Comparison of ENCODE assay signal across 12 cellular contexts in genomic region chr21:45954271-45954670, GRCh38. TPM values are rescaled to one million over a fixed set of nuclear protein-coding genes. Genes with fewer than 3 reads are reported as not detected.
DNase-seq lines count a peak whose midpoint lies in the region; ATAC-seq and TF ChIP-seq lines count a peak whose summit lies in the region.
"Had no signal": no experiment of that assay in that cellular context is flagged by ENCODE, and none has a peak within 500 bp of the region (broad histone marks: within the 10 kb centered on the region; RNA-seq: fewer than 3 reads in every experiment).

No MANE protein-coding gene starts in this region.

- no peak for TF ChIP-seq POLR2A in gastrocnemius medialis (IDR thresholded peaks at IDR 0.05)

- ATAC-seq in gastrocnemius medialis, result no peak

- intact Hi-C loops in left ventricle myocardium inferior (cut with micrococcal nuclease), result no loop called here
- intact Hi-C loops in gastrocnemius medialis (cut with DNase I; ENCODE audit: low total_unique reads), result no loop called here
- intact Hi-C loops in Calu3 (cut with micrococcal nuclease; ENCODE audit: unreplicated experiment), result no loop called here
- intact Hi-C loops in activated naive CD4-positive, alpha-beta T cell treated with anti-CD3 and anti-CD28 coated beads for 36 hours (cut with micrococcal nuclease), result no loop called here

- H3K4me1 Mint-ChIP-seq in Calu3 (ENCODE audit: low read depth, unreplicated experiment), result no peaks in the 10 kb centered on the region
- no peaks in the 10 kb centered on the region for H3K4me1 Mint-ChIP-seq in activated naive CD4-positive, alpha-beta T cell treated with anti-CD3 and anti-CD28 coated beads for 36 hours (ENCODE audit: low read depth)

- H3K4me1 ChIP-seq in left ventricle myocardium inferior (peaks cover 55% of the 10 kb centered on the region), gastrocnemius medialis (peaks cover 6 to 7% of the 10 kb centered on the region in 2 donors)

- no peak overlapping the region for H3K27ac Mint-ChIP-seq in Calu3 (ENCODE audit: unreplicated experiment)
- no peak overlapping the region for H3K27ac Mint-ChIP-seq in activated naive CD4-positive, alpha-beta T cell treated with anti-CD3 and anti-CD28 coated beads for 36 hours

- in situ Hi-C loops in gastrocnemius medialis (cut with MboI; ENCODE audit: low sequenced_read_pairs in 4 of 4), result loop anchor here in 2 of 4 donors (25.0 kb wide), 1 partner anchor 158 kb away; no protein-coding TSS in a partner anchor

- H3K9me3 ChIP-seq in left ventricle myocardium inferior (replicated peaks) (no peaks in the 10 kb centered on the region), gastrocnemius medialis (no peaks in the 10 kb centered on the region)

- H3K4me3 Mint-ChIP-seq in Calu3 (ENCODE audit: low read depth, unreplicated experiment), result no peak overlapping the region
- no peak overlapping the region for H3K4me3 Mint-ChIP-seq in activated naive CD4-positive, alpha-beta T cell treated with anti-CD3 and anti-CD28 coated beads for 36 hours

- H3K27me3 Mint-ChIP-seq in Calu3 (ENCODE audit: unreplicated experiment), result peaks cover 77% of the 10 kb centered on the region
- H3K27me3 Mint-ChIP-seq in activated naive CD4-positive, alpha-beta T cell treated with anti-CD3 and anti-CD28 coated beads for 36 hours (ENCODE audit: low read depth), result peaks cover 6% of the 10 kb centered on the region

- TF ChIP-seq CTCF in AG10803 (conservative IDR thresholded peaks at IDR 0.05; ENCODE audit: low read length) (peak; percentile 61), left ventricle myocardium inferior (IDR thresholded peaks at IDR 0.05; ENCODE audit: borderline replicate concordance) (peak; percentile 41), gastrocnemius medialis (IDR thresholded peaks at IDR 0.05 in 4 of 5, conservative IDR thresholded peaks at IDR 0.05 in 1 of 5) (no peak), Calu3 (IDR thresholded peaks at IDR 0.05; ENCODE audit: unreplicated experiment) (no peak)

- H3K4me3 ChIP-seq in AG10803 (ENCODE audit: low read length) (no peak overlapping the region), left ventricle myocardium inferior (no peak overlapping the region), gastrocnemius medialis (no peak overlapping the region)

- no peaks in the 10 kb centered on the region for H3K36me3 ChIP-seq in left ventricle myocardium inferior
- H3K36me3 ChIP-seq in gastrocnemius medialis, result no peaks in the 10 kb centered on the region

- CTCF ChIA-PET in Calu3 (lab: Charles Lee), result no interaction called here
- CTCF ChIA-PET in activated naive CD4-positive, alpha-beta T cell treated with anti-CD3 and anti-CD28 coated beads for 36 hours (lab: Charles Lee), result no interaction called here

- peak overlapping the region; percentile 81 for H3K27ac ChIP-seq in left ventricle myocardium inferior (replicated peaks)
- H3K27ac ChIP-seq in gastrocnemius medialis, result peak overlapping the region; percentile 9 to 63 (median 42)
- H3K27ac ChIP-seq: HL-60 had no signal

- no peaks in the 10 kb centered on the region for H3K36me3 Mint-ChIP-seq in Calu3 (ENCODE audit: insufficient read depth, unreplicated experiment)
- no peaks in the 10 kb centered on the region for H3K36me3 Mint-ChIP-seq in activated naive CD4-positive, alpha-beta T cell treated with anti-CD3 and anti-CD28 coated beads for 36 hours (ENCODE audit: low read depth)

- DNase-seq in AG10803 (ENCODE audit: low read depth) (peak; percentile 82), amniotic epithelial cell (ENCODE audit: low read depth) (peak; percentile 51), left ventricle myocardium inferior (no peak), gastrocnemius medialis (no peak), Ammon's horn (ENCODE audit: low spot score) (no peak), Kasumi-1 (lab: John Stamatoyannopoulos, UW) (no peak), Calu3 (no peak)
- no peak for DNase-seq in activated naive CD4-positive, alpha-beta T cell treated with anti-CD3 and anti-CD28 coated beads for 36 hours
- DNase-seq: amygdala, erythroblast, NCI-H1417 had no signal

- no peaks in the 10 kb centered on the region for H3K9me3 Mint-ChIP-seq in Calu3 (ENCODE audit: low read depth, unreplicated experiment)
- no peaks in the 10 kb centered on the region for H3K9me3 Mint-ChIP-seq in activated naive CD4-positive, alpha-beta T cell treated with anti-CD3 and anti-CD28 coated beads for 36 hours

- no TSS peak for BruUV-seq in Calu3 (replicated peaks; lab: Mats Ljungman, UMichigan)

- H3K27me3 ChIP-seq in left ventricle myocardium inferior (ENCODE audit: low read depth), result peaks cover 14% of the 10 kb centered on the region
- peaks cover 19 to 25% (median 21%) of the 10 kb centered on the region in 3 donors for H3K27me3 ChIP-seq in gastrocnemius medialis

RNA-seq across cellular contexts. Expression of gene COL6A1, which starts 27.3 kb away (rescaled TPM):
- total RNA-seq in left ventricle myocardium inferior (154 TPM), gastrocnemius medialis (10 to 100 TPM; 50.5 to 97.8 (median 73.3) TPM), Calu3 (2022) (17.8 and 18.5 TPM in 2 replicates)
- 1 to 10 TPM in 1 of 2 experiments, under 1 TPM in 1; 0.74 to 1.6 TPM for total RNA-seq in activated naive CD4-positive, alpha-beta T cell treated with anti-CD3 and anti-CD28 coated beads for 36 hours

Comparison
In these comparisons a context has a peak if more than half of its experiments do, and no peak if none do; other contexts are left out.
1. DNase-seq: peak in AG10803 (single experiment) and amniotic epithelial cell (single experiment); none in left ventricle myocardium inferior (single experiment), gastrocnemius medialis (0 of 2), Ammon's horn (single experiment), Kasumi-1 (0 of 2), Calu3 (single experiment) and activated naive CD4-positive, alpha-beta T cell treated with anti-CD3 and anti-CD28 coated beads for 36 hours (single experiment).
2. CTCF ChIP-seq: peak in AG10803 (single experiment) and left ventricle myocardium inferior (single experiment); none in gastrocnemius medialis (0 of 5) and Calu3 (single experiment).